Comparison of ENCODE assay signal across 2 cellular contexts in the genomic region with DNA sequence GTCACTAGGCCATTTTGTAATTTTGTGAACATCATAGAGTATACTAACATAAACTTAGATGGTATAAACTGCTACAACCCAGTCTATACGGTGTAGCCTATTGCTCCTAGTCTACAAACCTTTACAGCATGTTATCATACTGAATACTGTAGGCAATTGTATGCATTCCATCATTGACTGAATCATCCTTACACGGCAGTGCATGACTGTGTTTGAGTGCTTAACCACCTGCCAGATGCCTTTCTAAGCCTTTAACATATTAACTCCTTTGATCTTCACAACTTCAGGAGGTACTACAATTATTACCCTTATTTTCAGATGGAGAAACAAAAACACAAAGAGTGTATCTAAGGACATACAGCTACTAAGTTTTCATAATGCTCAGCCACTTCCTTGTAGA.
TF ChIP-seq lines count a peak whose summit lies in the region.

No MANE protein-coding gene starts in this region.

TF ChIP-seq in IMR-90, 13 proteins besides CTCF, POLR2A, EP300 and RAD21:
- no peak for TF ChIP-seq FOS (IDR thresholded peaks at IDR 0.05; ENCODE audit: low read depth, low read length)
- no peak for TF ChIP-seq CHD1 (IDR thresholded peaks at IDR 0.05; ENCODE audit: low read depth, low read length)
- TF ChIP-seq RCOR1 (IDR thresholded peaks at IDR 0.05; ENCODE audit: insufficient replicate concordance, low read length) = no peak
- no peak for TF ChIP-seq MXI1 (IDR thresholded peaks at IDR 0.05; ENCODE audit: borderline replicate concordance, low read depth, low read length)
- no peak for TF ChIP-seq MAFK (IDR thresholded peaks at IDR 0.05; ENCODE audit: low read depth, low read length)

TF ChIP-seq in K562, 482 proteins besides CTCF, POLR2A, EP300 and RAD21:
- TF ChIP-seq TARDBP (IDR thresholded peaks at IDR 0.05) (no peak), SOX6 (IDR thresholded peaks at IDR 0.05) (no peak), E2F3 (CRISPR knock-in tag; IDR thresholded peaks at IDR 0.05) (no peak), PTRF (tag; IDR thresholded peaks at IDR 0.05) (no peak), JUN (IDR thresholded peaks at IDR 0.05; ENCODE audit: borderline replicate concordance, low read depth, low read length) (no peak), JUN (CRISPR knock-in tag; IDR thresholded peaks at IDR 0.05; ENCODE audit: borderline replicate concordance) (no peak), CBX2 (IDR thresholded peaks at IDR 0.05; ENCODE audit: insufficient read depth, low read length, poor library complexity, severe bottlenecking) (no peak), SETDB1 (IDR thresholded peaks at IDR 0.05; ENCODE audit: low read length) (no peak), NELFE (IDR thresholded peaks at IDR 0.05; ENCODE audit: insufficient read depth, insufficient read length) (no peak), FOXJ2 (tag; IDR thresholded peaks at IDR 0.05) (no peak), PCBP2 (IDR thresholded peaks at IDR 0.05; ENCODE audit: low read depth, low read length, poor library complexity, severe bottlenecking) (no peak), HSF4 (CRISPR knock-in tag; IDR thresholded peaks at IDR 0.05; ENCODE audit: borderline replicate concordance) (no peak)
- TF ChIP-seq, protein P1, sequence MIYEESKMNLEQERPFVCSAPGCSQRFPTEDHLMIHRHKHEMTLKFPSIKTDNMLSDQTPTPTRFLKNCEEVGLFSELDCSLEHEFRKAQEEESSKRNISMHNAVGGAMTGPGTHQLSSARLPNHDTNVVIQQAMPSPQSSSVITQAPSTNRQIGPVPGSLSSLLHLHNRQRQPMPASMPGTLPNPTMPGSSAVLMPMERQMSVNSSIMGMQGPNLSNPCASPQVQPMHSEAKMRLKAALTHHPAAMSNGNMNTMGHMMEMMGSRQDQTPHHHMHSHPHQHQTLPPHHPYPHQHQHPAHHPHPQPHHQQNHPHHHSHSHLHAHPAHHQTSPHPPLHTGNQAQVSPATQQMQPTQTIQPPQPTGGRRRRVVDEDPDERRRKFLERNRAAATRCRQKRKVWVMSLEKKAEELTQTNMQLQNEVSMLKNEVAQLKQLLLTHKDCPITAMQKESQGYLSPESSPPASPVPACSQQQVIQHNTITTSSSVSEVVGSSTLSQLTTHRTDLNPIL (CRISPR knock-in tag; IDR thresholded peaks at IDR 0.05) = no peak
- TF ChIP-seq, protein P2, sequence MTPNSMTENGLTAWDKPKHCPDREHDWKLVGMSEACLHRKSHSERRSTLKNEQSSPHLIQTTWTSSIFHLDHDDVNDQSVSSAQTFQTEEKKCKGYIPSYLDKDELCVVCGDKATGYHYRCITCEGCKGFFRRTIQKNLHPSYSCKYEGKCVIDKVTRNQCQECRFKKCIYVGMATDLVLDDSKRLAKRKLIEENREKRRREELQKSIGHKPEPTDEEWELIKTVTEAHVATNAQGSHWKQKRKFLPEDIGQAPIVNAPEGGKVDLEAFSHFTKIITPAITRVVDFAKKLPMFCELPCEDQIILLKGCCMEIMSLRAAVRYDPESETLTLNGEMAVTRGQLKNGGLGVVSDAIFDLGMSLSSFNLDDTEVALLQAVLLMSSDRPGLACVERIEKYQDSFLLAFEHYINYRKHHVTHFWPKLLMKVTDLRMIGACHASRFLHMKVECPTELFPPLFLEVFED (CRISPR knock-in tag; conservative IDR thresholded peaks at IDR 0.05) = no peak
